In the genomic region with DNA sequence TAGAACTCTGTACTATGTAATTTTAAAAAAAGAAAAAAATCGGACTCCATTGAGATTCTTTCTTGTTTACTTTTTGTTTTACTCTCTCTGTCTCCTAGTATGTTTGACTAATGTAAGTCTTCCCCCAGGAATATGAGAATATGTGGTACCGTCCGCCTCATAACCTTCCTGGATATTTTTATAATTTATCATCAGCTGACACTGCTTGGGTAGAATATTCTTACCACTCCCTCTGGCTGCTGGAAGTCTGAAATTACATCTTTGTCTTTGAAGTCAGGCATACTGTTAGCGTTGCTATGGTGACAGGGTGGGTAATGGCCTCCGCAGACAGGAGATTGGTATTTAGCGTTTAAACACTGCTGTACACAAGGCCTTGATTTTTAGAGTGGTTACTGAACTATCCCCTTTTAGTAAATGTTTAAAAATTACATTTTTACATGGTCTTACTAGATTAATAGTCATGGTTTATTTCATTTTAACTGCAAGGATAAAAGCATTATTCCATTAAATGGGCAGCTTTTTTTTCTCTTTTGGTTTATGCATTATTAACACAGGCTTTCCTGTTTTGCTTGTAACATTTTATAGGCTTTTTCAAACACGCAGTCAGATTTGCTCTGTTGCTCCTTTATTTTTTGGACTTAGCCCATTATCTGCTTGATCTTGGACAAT, we compare ENCODE assay signal across 9 cellular contexts.
DNase-seq lines count a peak whose midpoint lies in the region; ATAC-seq and TF ChIP-seq lines count a peak whose summit lies in the region.
"Had no signal": no experiment of that assay in that cellular context is flagged by ENCODE, and none has a peak within 500 bp of the region (broad histone marks: within the 10 kb centered on the region; RNA-seq: fewer than 3 reads in every experiment).

No MANE protein-coding gene starts in this region.

- no peaks in the 10 kb centered on the region for H3K27me3 Mint-ChIP-seq in neural progenitor cell (ENCODE audit: insufficient read depth, low read depth)
- H3K27me3 Mint-ChIP-seq: dendritic cell treated with granulocyte-macrophage colony-stimulating factor and Interleukin-4, amounts not matched to agents 40 ng/mL and 50 ng/mL, for 4 days had no signal

- no peak overlapping the region for H3K9ac ChIP-seq in neural progenitor cell

- TF ChIP-seq CTCF in neural progenitor cell (IDR thresholded peaks at IDR 0.05), result no peak

- in situ Hi-C loops in KBM-7 (cut with MboI; ENCODE audit: low pct_unique_long_range_greater_than_20kb, low sequenced_read_pairs), result no loop called here

- H3K9me3 ChIP-seq in neural progenitor cell (ENCODE audit: low read depth), result no peaks in the 10 kb centered on the region

- H3K4me1 ChIP-seq in neural progenitor cell, result peaks cover 26% of the 10 kb centered on the region

- no peak overlapping the region for H3K27ac ChIP-seq in neural progenitor cell

- peaks cover 40% of the 10 kb centered on the region for H4K20me1 ChIP-seq in neural progenitor cell (ENCODE audit: low read depth)

- H3F3A ChIP-seq in neural progenitor cell (ENCODE audit: low read depth), result no peaks in the 10 kb centered on the region

- no peak overlapping the region for H2AFZ ChIP-seq in neural progenitor cell (replicated peaks)

- H3K4me1 Mint-ChIP-seq in neural progenitor cell, result peaks cover 47% of the 10 kb centered on the region

- H3K36me3 Mint-ChIP-seq in neural progenitor cell, result peaks cover 2% of the 10 kb centered on the region

- H3K4me3 ChIP-seq in neural progenitor cell, result no peak overlapping the region

- H3K36me3 ChIP-seq in neural progenitor cell, result no peaks in the 10 kb centered on the region

- H3K9me3 Mint-ChIP-seq in neural progenitor cell, result no peaks in the 10 kb centered on the region
- H3K9me3 Mint-ChIP-seq: dendritic cell treated with granulocyte-macrophage colony-stimulating factor and Interleukin-4, amounts not matched to agents 40 ng/mL and 50 ng/mL, for 4 days had no signal

- DNase-seq in activated CD4-positive, CD25-positive, alpha-beta regulatory T cell treated with anti-CD3 and anti-CD28 coated beads, Interleukin-2, amount 50 U/mL, for 16 hours (ENCODE audit: low read depth, low spot score), result peak; percentile 10
- DNase-seq in activated CD4-positive, CD25-positive, alpha-beta regulatory T cell treated with anti-CD3 and anti-CD28 coated beads, Interleukin-2, amount 50 U/mL, for 72 hours, result no peak
- DNase-seq in Kasumi-1 (lab: John Stamatoyannopoulos, UW), result peak; percentile 8 to 26
- DNase-seq in SW480 (ENCODE audit: low spot score), result peak; percentile 97
- peak; percentile 98 for DNase-seq in fibroblast of gingiva (ENCODE audit: low read depth)
- peak; percentile 85 for DNase-seq in neural progenitor cell (ENCODE audit: low spot score)
- DNase-seq in KBM-7, result no peak

- H3K27ac Mint-ChIP-seq in neural progenitor cell, result peak overlapping the region; percentile 99
- H3K27ac Mint-ChIP-seq: dendritic cell treated with granulocyte-macrophage colony-stimulating factor and Interleukin-4, amounts not matched to agents 40 ng/mL and 50 ng/mL, for 4 days had no signal

- no peak for ATAC-seq in HG02870 (IDR thresholded peaks at IDR 0.05; ENCODE audit: unreplicated experiment)

- peaks cover 99% of the 10 kb centered on the region for H3K79me2 ChIP-seq in neural progenitor cell (ENCODE audit: low read depth)

- H3K4me3 Mint-ChIP-seq in neural progenitor cell, result peak overlapping the region; percentile 81
- H3K4me3 Mint-ChIP-seq: dendritic cell treated with granulocyte-macrophage colony-stimulating factor and Interleukin-4, amounts not matched to agents 40 ng/mL and 50 ng/mL, for 4 days had no signal

- peak overlapping the region; percentile 34 for H3K4me2 ChIP-seq in neural progenitor cell

- no peaks in the 10 kb centered on the region for H3K27me3 ChIP-seq in neural progenitor cell

Comparison
In these comparisons a context has a peak if more than half of its experiments do, and no peak if none do; other contexts are left out.
1. DNase-seq: peak in activated CD4-positive, CD25-positive, alpha-beta regulatory T cell treated with anti-CD3 and anti-CD28 coated beads, Interleukin-2, amount 50 U/mL, for 16 hours (single experiment), Kasumi-1 (2 of 2), SW480 (single experiment), fibroblast of gingiva (single experiment) and neural progenitor cell (single experiment); none in activated CD4-positive, CD25-positive, alpha-beta regulatory T cell treated with anti-CD3 and anti-CD28 coated beads, Interleukin-2, amount 50 U/mL, for 72 hours (single experiment) and KBM-7 (single experiment).